ENCODE assay signal across 1 cellular context in genomic region chr20:25302596-25302995, GRCh38.
TF ChIP-seq lines count a peak whose summit lies in the region.

No MANE protein-coding gene starts in this region.

TF ChIP-seq in IMR-90, 13 proteins besides CTCF, POLR2A, EP300 and RAD21:
- TF ChIP-seq FOS (IDR thresholded peaks at IDR 0.05; ENCODE audit: low read depth, low read length) (no peak), MAZ (IDR thresholded peaks at IDR 0.05; ENCODE audit: borderline replicate concordance, low read depth, low read length) (no peak), CEBPB (IDR thresholded peaks at IDR 0.05; ENCODE audit: low read depth, low read length) (no peak), RFX5 (IDR thresholded peaks at IDR 0.05; ENCODE audit: low read depth, low read length) (no peak), MAFK (IDR thresholded peaks at IDR 0.05; ENCODE audit: low read depth, low read length) (no peak), BHLHE40 (IDR thresholded peaks at IDR 0.05; ENCODE audit: low read depth, low read length) (no peak), MXI1 (IDR thresholded peaks at IDR 0.05; ENCODE audit: borderline replicate concordance, low read depth, low read length) (no peak), RCOR1 (IDR thresholded peaks at IDR 0.05; ENCODE audit: insufficient replicate concordance, low read length) (no peak), CHD1 (IDR thresholded peaks at IDR 0.05; ENCODE audit: low read depth, low read length) (no peak), SMC3 (IDR thresholded peaks at IDR 0.05; ENCODE audit: low read depth, low read length) (no peak)
- TF ChIP-seq, protein P1, sequence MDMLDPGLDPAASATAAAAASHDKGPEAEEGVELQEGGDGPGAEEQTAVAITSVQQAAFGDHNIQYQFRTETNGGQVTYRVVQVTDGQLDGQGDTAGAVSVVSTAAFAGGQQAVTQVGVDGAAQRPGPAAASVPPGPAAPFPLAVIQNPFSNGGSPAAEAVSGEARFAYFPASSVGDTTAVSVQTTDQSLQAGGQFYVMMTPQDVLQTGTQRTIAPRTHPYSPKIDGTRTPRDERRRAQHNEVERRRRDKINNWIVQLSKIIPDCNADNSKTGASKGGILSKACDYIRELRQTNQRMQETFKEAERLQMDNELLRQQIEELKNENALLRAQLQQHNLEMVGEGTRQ (IDR thresholded peaks at IDR 0.05; ENCODE audit: low read depth, low read length), result no peak
- TF ChIP-seq, protein P2, sequence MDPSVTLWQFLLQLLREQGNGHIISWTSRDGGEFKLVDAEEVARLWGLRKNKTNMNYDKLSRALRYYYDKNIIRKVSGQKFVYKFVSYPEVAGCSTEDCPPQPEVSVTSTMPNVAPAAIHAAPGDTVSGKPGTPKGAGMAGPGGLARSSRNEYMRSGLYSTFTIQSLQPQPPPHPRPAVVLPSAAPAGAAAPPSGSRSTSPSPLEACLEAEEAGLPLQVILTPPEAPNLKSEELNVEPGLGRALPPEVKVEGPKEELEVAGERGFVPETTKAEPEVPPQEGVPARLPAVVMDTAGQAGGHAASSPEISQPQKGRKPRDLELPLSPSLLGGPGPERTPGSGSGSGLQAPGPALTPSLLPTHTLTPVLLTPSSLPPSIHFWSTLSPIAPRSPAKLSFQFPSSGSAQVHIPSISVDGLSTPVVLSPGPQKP (IDR thresholded peaks at IDR 0.05; ENCODE audit: borderline replicate concordance, low read depth, low read length), result no peak
